ENCODE assay signal across 7 cellular contexts in the genomic region with DNA sequence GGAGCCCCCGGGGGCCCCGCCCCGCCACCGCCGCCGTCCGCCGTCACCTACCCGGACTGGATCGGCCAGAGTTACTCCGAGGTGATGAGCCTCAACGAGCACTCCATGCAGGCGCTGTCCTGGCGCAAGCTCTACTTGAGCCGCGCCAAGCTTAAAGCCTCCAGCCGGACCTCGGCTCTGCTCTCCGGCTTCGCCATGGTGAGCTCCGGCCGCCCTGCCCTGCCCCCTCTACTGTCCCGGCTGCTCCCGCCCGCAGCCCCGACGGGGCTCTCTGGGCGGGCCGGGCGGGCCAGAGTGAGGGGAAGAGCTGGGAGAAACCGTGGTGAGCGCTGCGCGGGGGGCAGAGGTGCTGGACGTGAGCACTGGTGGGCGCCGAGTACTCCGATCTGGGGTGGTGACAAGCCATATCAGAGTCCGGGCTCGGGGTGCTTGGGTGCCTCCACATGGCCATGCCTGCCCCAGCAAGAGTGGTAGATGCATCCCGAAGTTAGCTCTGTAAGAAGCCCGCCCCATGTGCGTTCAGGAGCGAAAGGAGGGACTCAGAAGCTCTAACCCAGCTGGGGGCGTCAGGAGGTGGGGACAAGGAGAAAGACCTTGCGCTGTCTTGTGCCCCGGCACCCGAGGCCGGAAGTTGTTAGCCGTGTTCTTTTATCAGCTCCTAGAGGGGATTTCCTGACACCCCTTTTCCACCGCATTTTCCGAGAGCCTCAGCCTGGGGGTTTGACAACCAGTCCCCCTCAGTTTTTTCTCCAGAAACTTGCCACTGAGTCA. TPM values are rescaled to one million over a fixed set of nuclear protein-coding genes. Genes with fewer than 3 reads are reported as not detected.
A peak's percentile ranks its signal among the peaks of the same experiment; 100 is the strongest.
DNase-seq lines count a peak whose midpoint lies in the region; ATAC-seq and TF ChIP-seq lines count a peak whose summit lies in the region.

No MANE protein-coding gene starts in this region.

- H3K36me3 Mint-ChIP-seq in activated CD4-positive, alpha-beta T cell treated with anti-CD3 and anti-CD28 coated beads for 36 hours (ENCODE audit: low read depth) = peaks cover 37% of the 10 kb centered on the region

- TF ChIP-seq CTCF in choroid plexus epithelial cell (conservative IDR thresholded peaks at IDR 0.05; ENCODE audit: low read depth, low read length) = peak; percentile 5
- no peak for TF ChIP-seq CTCF in left lung (IDR thresholded peaks at IDR 0.05)

- peak; percentile 37 for ATAC-seq in GM18498 (IDR thresholded peaks at IDR 0.05; ENCODE audit: unreplicated experiment)
- peak; percentile 28 for ATAC-seq in HG02588 (IDR thresholded peaks at IDR 0.05; ENCODE audit: unreplicated experiment)
- ATAC-seq in activated CD4-positive, alpha-beta T cell treated with anti-CD3 and anti-CD28 coated beads for 36 hours = peak; percentile 71
- ATAC-seq in left lung = peak; percentile 61

- no peaks in the 10 kb centered on the region for H3K9me3 Mint-ChIP-seq in activated CD4-positive, alpha-beta T cell treated with anti-CD3 and anti-CD28 coated beads for 36 hours (ENCODE audit: low read depth)

- H3K27ac Mint-ChIP-seq in activated CD4-positive, alpha-beta T cell treated with anti-CD3 and anti-CD28 coated beads for 36 hours = peak overlapping the region; percentile 99

- peaks cover 43% of the 10 kb centered on the region for H3K4me1 Mint-ChIP-seq in activated CD4-positive, alpha-beta T cell treated with anti-CD3 and anti-CD28 coated beads for 36 hours

- H3K9me3 ChIP-seq in left lung = no peaks in the 10 kb centered on the region

- CTCF ChIA-PET in activated CD4-positive, alpha-beta T cell treated with anti-CD3 and anti-CD28 coated beads for 36 hours (lab: Charles Lee) = interaction anchor here (0.5 to 4.5 kb wide), 27 partner anchors 9 to 211 kb away, joined by 3 to 29 read pairs (median 5); partner anchors contain the start of genes MORN3 and RHOF

- peak overlapping the region; percentile 95 to 97 for H3K27ac ChIP-seq in left lung

- no peaks in the 10 kb centered on the region for H3K36me3 ChIP-seq in left lung

- POLR2A ChIA-PET in activated CD4-positive, alpha-beta T cell treated with anti-CD3 and anti-CD28 coated beads for 36 hours (lab: Charles Lee) = interaction anchor here (0.6 to 2.4 kb wide), 20 partner anchors 9 to 596 kb away, joined by 3 to 12 read pairs (median 4); no protein-coding TSS in a partner anchor

- DNase-seq in NCI-H1105 treated with DMSO at 0.1 percent for 48 hours (lab: John Stamatoyannopoulos, UW) (peak; percentile 44), choroid plexus epithelial cell (ENCODE audit: low read depth) (peak; percentile 72), left lung (peak; percentile 67 to 90)
- DNase-seq in activated CD4-positive, alpha-beta T cell treated with anti-CD3 and anti-CD28 coated beads for 36 hours = peak; percentile 93
- peak; percentile 92 for DNase-seq in stimulated activated CD4-positive, alpha-beta T cell treated with anti-CD3 and anti-CD28 coated beads, Interleukin-4, amount 100 ng/mL, for 24 hours

- H3K4me1 ChIP-seq in left lung = peaks cover 16 to 65% of the 10 kb centered on the region in 2 donors

- intact Hi-C loops in activated CD4-positive, alpha-beta T cell treated with anti-CD3 and anti-CD28 coated beads for 36 hours (cut with DNase I, micrococcal nuclease) = loop anchor here (1.0 to 5.0 kb wide), 28 partner anchors 30 to 1905 kb away; partner anchors contain the start of genes CAMKK2 (in 2 of the 2), PSMD9 (in 2 of the 2), ANAPC5 (in 1 of the 2) and KDM2B (in 1 of the 2)
- intact Hi-C loops in left lung (cut with DNase I) = loop anchor here in 1 of 2 donors (10.0 kb wide), 2 partner anchors 48 to 52 kb away; no protein-coding TSS in a partner anchor

- no peaks in the 10 kb centered on the region for H3K27me3 ChIP-seq in left lung

- peak overlapping the region; percentile 92 for H3K4me3 Mint-ChIP-seq in activated CD4-positive, alpha-beta T cell treated with anti-CD3 and anti-CD28 coated beads for 36 hours

- H3K4me3 ChIP-seq in choroid plexus epithelial cell (ENCODE audit: low read depth, low read length) (peak overlapping the region; percentile 68), left lung (peak overlapping the region; percentile 60 to 90)

- no peaks in the 10 kb centered on the region for H3K27me3 Mint-ChIP-seq in activated CD4-positive, alpha-beta T cell treated with anti-CD3 and anti-CD28 coated beads for 36 hours

RNA-seq across cellular contexts. Expression of gene ORAI1, which starts 0.7 kb away (rescaled TPM):
- total RNA-seq in activated CD4-positive, alpha-beta T cell treated with anti-CD3 and anti-CD28 coated beads for 36 hours = 10 to 100 TPM; 29.4 to 35.9 TPM
- total RNA-seq in left lung = 10 to 100 TPM; 25.2 to 39.5 TPM

RNA-seq across cellular contexts. Expression of gene MORN3, which starts 42.4 kb away (rescaled TPM):
- total RNA-seq in activated CD4-positive, alpha-beta T cell treated with anti-CD3 and anti-CD28 coated beads for 36 hours = 1 to 10 TPM; 2.0 to 2.6 TPM
- total RNA-seq in left lung = 1 to 10 TPM in 1 of 2 donors, under 1 TPM in 1; 0.17 to 1.0 TPM

RNA-seq across cellular contexts. Expression of gene KDM2B, which starts 46.2 kb away (rescaled TPM):
- 10 to 100 TPM; 39.2 to 48.7 TPM for total RNA-seq in activated CD4-positive, alpha-beta T cell treated with anti-CD3 and anti-CD28 coated beads for 36 hours
- 10 to 100 TPM; 22.9 to 37.1 TPM for total RNA-seq in left lung

Comparison
In these comparisons a context has a peak if more than half of its experiments do, and no peak if none do; other contexts are left out.
1. Peak in every context shown above with its lines: DNase-seq, ATAC-seq, H3K4me3 ChIP-seq and H3K27ac ChIP-seq.